In the genomic region with DNA sequence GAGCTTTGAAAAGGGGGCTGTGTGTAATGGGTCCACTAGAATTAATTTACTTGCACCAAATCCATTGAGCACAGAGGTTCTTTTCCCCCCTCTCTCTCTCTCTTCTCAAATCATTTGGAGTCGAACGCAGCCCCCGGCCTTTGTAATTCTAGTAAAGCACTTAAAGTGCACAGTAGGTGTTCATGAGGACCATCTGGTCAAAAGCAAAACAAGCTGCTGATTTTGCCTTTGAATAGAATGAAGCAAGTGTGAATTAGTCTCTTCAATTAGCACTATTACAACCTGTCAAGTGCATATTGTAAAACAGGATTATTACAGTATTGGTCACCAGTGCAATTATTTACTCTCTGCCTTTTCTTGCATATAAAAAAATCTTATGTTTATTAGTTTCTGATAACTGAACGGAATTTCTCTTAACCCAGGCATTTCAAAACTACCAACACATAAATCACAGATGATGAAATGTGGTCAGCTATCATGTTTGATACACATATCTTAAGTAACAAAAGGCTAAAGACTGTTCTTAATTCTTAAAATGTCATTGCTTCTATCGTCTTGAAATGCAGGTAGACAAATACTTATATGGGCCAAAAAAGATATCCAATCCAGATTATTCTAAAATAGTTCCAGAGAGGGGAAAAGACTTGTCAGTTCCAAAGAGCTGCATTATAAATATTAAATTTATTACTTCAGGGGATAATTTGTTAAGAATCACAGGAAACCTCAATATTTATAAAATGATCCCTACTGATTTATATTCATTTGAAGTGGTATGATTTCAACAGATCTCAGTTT, we compare ENCODE assay signal across 13 cellular contexts.
DNase-seq lines count a peak whose midpoint lies in the region; ATAC-seq and TF ChIP-seq lines count a peak whose summit lies in the region.
"Had no signal": no experiment of that assay in that cellular context is flagged by ENCODE, and none has a peak within 500 bp of the region (broad histone marks: within the 10 kb centered on the region; RNA-seq: fewer than 3 reads in every experiment).

No MANE protein-coding gene starts in this region.

- H3K79me2 ChIP-seq in H9 (ENCODE audit: insufficient read depth, low read length), result no peaks in the 10 kb centered on the region

- H3K4me2 ChIP-seq in H9 (ENCODE audit: insufficient read depth, insufficient read length, low read length), result peak overlapping the region; percentile 55

- no peak for TF ChIP-seq POLR2A in prostate gland (IDR thresholded peaks at IDR 0.05)
- no peak for TF ChIP-seq POLR2A in sigmoid colon (IDR thresholded peaks at IDR 0.05)

- H3K27ac Mint-ChIP-seq in H9, result peak overlapping the region; percentile 93 to 100 (median 99)
- H3K27ac Mint-ChIP-seq: activated naive CD8-positive, alpha-beta T cell treated with anti-CD3 and anti-CD28 coated beads, Interleukin-2, amount 50 U/mL, for 24 hours had no signal

- H3K4ac ChIP-seq in H9 (ENCODE audit: low read depth, low read length), result no peak overlapping the region

- no peak overlapping the region for H2BK12ac ChIP-seq in H9 (ENCODE audit: insufficient read length, low read depth, low read length)

- no peaks in the 10 kb centered on the region for H3K23me2 ChIP-seq in H9 (ENCODE audit: insufficient read length, low read depth, low read length, poor library complexity, severe bottlenecking)

- H3K36me3 ChIP-seq in prostate gland (no peaks in the 10 kb centered on the region), sigmoid colon (no peaks in the 10 kb centered on the region)

- intact Hi-C loops in prostate gland (cut with DNase I) (loop anchor here (10.0 kb wide), 1 partner anchor 336 kb away; no protein-coding TSS in a partner anchor), sigmoid colon (cut with DNase I) (no loop called here)

- no peak for TF ChIP-seq EP300 in sigmoid colon (IDR thresholded peaks at IDR 0.05)

- no peak for ATAC-seq in GM21825 (IDR thresholded peaks at IDR 0.05; ENCODE audit: unreplicated experiment)
- ATAC-seq: activated naive CD8-positive, alpha-beta T cell treated with anti-CD3 and anti-CD28 coated beads, Interleukin-2, amount 50 U/mL, for 24 hours; stimulated activated naive CD8-positive, alpha-beta T cell treated with anti-CD3 and anti-CD28 coated beads, Interleukin-15, Interleukin-2, amounts not matched to agents 100 U/mL and 50 U/mL, for 24 hours had no signal

- H3K56ac ChIP-seq in H9 (ENCODE audit: insufficient read length, low read depth, low read length), result no peak overlapping the region

- H3K9me3 Mint-ChIP-seq in H9, result no peaks in the 10 kb centered on the region
- H3K9me3 Mint-ChIP-seq: activated naive CD8-positive, alpha-beta T cell treated with anti-CD3 and anti-CD28 coated beads, Interleukin-2, amount 50 U/mL, for 24 hours had no signal

- no peak overlapping the region for H4K8ac ChIP-seq in H9 (replicated peaks; ENCODE audit: insufficient read length, low read depth, low read length)

- no peaks in the 10 kb centered on the region for H3K79me1 ChIP-seq in H9 (ENCODE audit: insufficient read depth, low read depth, low read length, poor library complexity, severe bottlenecking)

- no peaks in the 10 kb centered on the region for H3K36me3 Mint-ChIP-seq in H9 (ENCODE audit: insufficient read depth in 1 of 3, low read depth in 3 of 3)

- no peak overlapping the region for H3K14ac ChIP-seq in H9 (ENCODE audit: insufficient read depth, low read length)

- H3K27me3 ChIP-seq in H9 (ENCODE audit: insufficient read depth, low read length) (no peaks in the 10 kb centered on the region), layer of hippocampus (ENCODE audit: control insufficient read depth, insufficient read depth, low read length) (no peaks in the 10 kb centered on the region), prostate gland (replicated peaks; ENCODE audit: insufficient read depth) (no peaks in the 10 kb centered on the region), sigmoid colon (no peaks in the 10 kb centered on the region)

- no peak overlapping the region for H3T11ph ChIP-seq in H9 (ENCODE audit: low read length)

- H4K91ac ChIP-seq in H9 (ENCODE audit: insufficient read length, low read depth, low read length), result no peak overlapping the region

- no peak overlapping the region for H3K23ac ChIP-seq in H9 (ENCODE audit: insufficient read length, low read depth, low read length)

- H2BK5ac ChIP-seq in H9 (ENCODE audit: insufficient read length, low read length), result no peak overlapping the region

- H4K20me1 ChIP-seq in H9 (ENCODE audit: control insufficient read depth, insufficient read depth, insufficient read length), result no peaks in the 10 kb centered on the region

- no CpG with 5 or more reads among the region's 5 CpGs for WGBS in H9 (ENCODE audit: extremely low coverage, insufficient read length, low lambda C conversion rate)
- 70% methylated on average over 5 of the region's 5 CpGs for WGBS in prostate gland
- WGBS in sigmoid colon, 2 donors, result 94 to 96% methylated on average over 5 of the region's 5 CpGs

- no peak overlapping the region for H3K9ac ChIP-seq in H9 (ENCODE audit: extremely low read depth, insufficient read length, low read length)

- peaks cover 46 to 62% of the 10 kb centered on the region in 2 experiments for H3K4me1 Mint-ChIP-seq in H9
- H3K4me1 Mint-ChIP-seq: activated naive CD8-positive, alpha-beta T cell treated with anti-CD3 and anti-CD28 coated beads, Interleukin-2, amount 50 U/mL, for 24 hours had no signal

- no peak overlapping the region for H2BK20ac ChIP-seq in H9 (ENCODE audit: low read depth, low read length, poor library complexity, severe bottlenecking)

- no peak overlapping the region for H2AK5ac ChIP-seq in H9 (ENCODE audit: insufficient read length, low read length)

- H2BK15ac ChIP-seq in H9 (ENCODE audit: low read depth, low read length), result no peak overlapping the region

- peak overlapping the region; percentile 46 to 73 for H3K4me3 Mint-ChIP-seq in H9
- H3K4me3 Mint-ChIP-seq: activated naive CD8-positive, alpha-beta T cell treated with anti-CD3 and anti-CD28 coated beads, Interleukin-2, amount 50 U/mL, for 24 hours had no signal

- no peak for TF ChIP-seq CTCF in H9 (conservative IDR thresholded peaks at IDR 0.05)
- no peak for TF ChIP-seq CTCF in prostate gland (IDR thresholded peaks at IDR 0.05)
- no peak for TF ChIP-seq CTCF in sigmoid colon (IDR thresholded peaks at IDR 0.05)

- no peak overlapping the region for H2BK120ac ChIP-seq in H9 (ENCODE audit: low read depth, low read length, poor library complexity, severe bottlenecking)

- H3K9me3 ChIP-seq in H9 (ENCODE audit: control insufficient read depth, low read depth, low read length) (no peaks in the 10 kb centered on the region), prostate gland (no peaks in the 10 kb centered on the region), sigmoid colon (no peaks in the 10 kb centered on the region)

- DNase-seq in H9, result peak; percentile 79
- DNase-seq in NCI-H2107 treated with DMSO at 0.1 percent for 48 hours (lab: John Stamatoyannopoulos, UW; ENCODE audit: unreplicated experiment), result peak; percentile 99
- DNase-seq in amniotic epithelial cell (ENCODE audit: low read depth), result peak; percentile 61
- DNase-seq in stimulated activated CD4-positive, alpha-beta T cell treated with anti-CD3 and anti-CD28 coated beads, Interleukin-12 subunit alpha, Interleukin-12 subunit beta, amount 100 ng/mL, for 4 hours, result no peak
- no peak for DNase-seq in prostate gland (ENCODE audit: low spot score)
- DNase-seq in sigmoid colon, result no peak
- DNase-seq: activated CD8-positive, alpha-beta memory T cell treated with anti-CD3 and anti-CD28 coated beads, Interleukin-2, amount 50 U/mL, for 4 hours; activated naive CD8-positive, alpha-beta T cell treated with anti-CD3 and anti-CD28 coated beads, Interleukin-2, amount 50 U/mL, for 24 hours; DMS53; islet precursor cell; stimulated activated naive CD8-positive, alpha-beta T cell treated with anti-CD3 and anti-CD28 coated beads, Interleukin-15, Interleukin-2, amounts not matched to agents 100 U/mL and 50 U/mL, for 24 hours had no signal

- H3K4me3 ChIP-seq in prostate gland (no peak overlapping the region), sigmoid colon (no peak overlapping the region)

- H2AFZ ChIP-seq in H9 (ENCODE audit: low read length), result no peak overlapping the region

- H3K18ac ChIP-seq in H9 (ENCODE audit: insufficient read length, low read depth, low read length), result no peak overlapping the region

- H3K27ac ChIP-seq in H9 (ENCODE audit: insufficient read length, low read depth, low read length) (peak overlapping the region; percentile 94), layer of hippocampus (ENCODE audit: low read depth, low read length) (peak overlapping the region; percentile 92), prostate gland (no peak overlapping the region), sigmoid colon (no peak overlapping the region)

- no peaks in the 10 kb centered on the region; the same call in 1 of the 2 replicates for H3K4me1 ChIP-seq in H9 (ENCODE audit: insufficient read depth, low read length)
- H3K4me1 ChIP-seq in prostate gland (replicated peaks), result no peaks in the 10 kb centered on the region
- H3K4me1 ChIP-seq in sigmoid colon, result peaks cover 0 to 22% (median 6%) of the 10 kb centered on the region in 4 donors

- H4K5ac ChIP-seq in H9 (ENCODE audit: insufficient read length, low read depth, low read length), result no peak overlapping the region

- H3K27me3 Mint-ChIP-seq in H9 (ENCODE audit: low read depth), result no peaks in the 10 kb centered on the region
- H3K27me3 Mint-ChIP-seq: activated naive CD8-positive, alpha-beta T cell treated with anti-CD3 and anti-CD28 coated beads, Interleukin-2, amount 50 U/mL, for 24 hours had no signal

Comparison
In these comparisons a context has a peak if more than half of its experiments do, and no peak if none do; other contexts are left out.
1. DNase-seq: peak in H9 (single experiment), NCI-H2107 treated with DMSO at 0.1 percent for 48 hours (single experiment) and amniotic epithelial cell (single experiment); none in stimulated activated CD4-positive, alpha-beta T cell treated with anti-CD3 and anti-CD28 coated beads, Interleukin-12 subunit alpha, Interleukin-12 subunit beta, amount 100 ng/mL, for 4 hours (single experiment), prostate gland (single experiment) and sigmoid colon (single experiment).
2. H3K27ac ChIP-seq: peak in H9 (single experiment) and layer of hippocampus (single experiment); none in prostate gland (0 of 2) and sigmoid colon (0 of 4).